13 cellular contexts compared by ENCODE assay signal in genomic region chr14:90491868-90492560, GRCh38.
DNase-seq lines count a peak whose midpoint lies in the region; ATAC-seq and TF ChIP-seq lines count a peak whose summit lies in the region.
"Had no signal": no experiment of that assay in that cellular context is flagged by ENCODE, and none has a peak within 500 bp of the region (broad histone marks: within the 10 kb centered on the region; RNA-seq: fewer than 3 reads in every experiment).

No MANE protein-coding gene starts in this region.

- peak; percentile 6 for ATAC-seq in Right ventricle myocardium inferior
- no peak for ATAC-seq in CD8-positive, alpha-beta T cell

- H3K9me3 Mint-ChIP-seq in nephron: peaks cover 4% of the 10 kb centered on the region
- H3K9me3 Mint-ChIP-seq in activated T-helper 2 cell treated with anti-CD3 and anti-CD28 coated beads, Interferon-gamma antibody, Interleukin-2, Interleukin-4, amounts not matched to agents 10 μg/mL and 5 μg/mL and 100 μg/mL, durations not matched to agents 14 hours and 24 hours and 36 hours: no peaks in the 10 kb centered on the region
- peaks cover 4% of the 10 kb centered on the region for H3K9me3 Mint-ChIP-seq in CD8-positive, alpha-beta T cell
- H3K9me3 Mint-ChIP-seq: T-helper 2 cell treated with Interferon-gamma antibody and Interleukin-4, amounts not matched to agents 5 μg/mL and 100 μg/mL, for 36 hours had no signal

- H3K27me3 Mint-ChIP-seq in nephron (ENCODE audit: low read depth): peaks cover 15% of the 10 kb centered on the region
- H3K27me3 Mint-ChIP-seq in activated T-helper 2 cell treated with anti-CD3 and anti-CD28 coated beads, Interferon-gamma antibody, Interleukin-2, Interleukin-4, amounts not matched to agents 10 μg/mL and 5 μg/mL and 100 μg/mL, durations not matched to agents 14 hours and 24 hours and 36 hours (ENCODE audit: low read depth): no peaks in the 10 kb centered on the region
- no peaks in the 10 kb centered on the region for H3K27me3 Mint-ChIP-seq in CD8-positive, alpha-beta T cell (ENCODE audit: low read depth)

- H3K27me3 ChIP-seq in right atrium auricular region: no peaks in the 10 kb centered on the region
- no peaks in the 10 kb centered on the region for H3K27me3 ChIP-seq in CD8-positive, alpha-beta T cell (ENCODE audit: insufficient read depth, low read length)
- H3K27me3 ChIP-seq: cardiac muscle cell, tibial nerve had no signal

- peak; percentile 56 for DNase-seq in Right ventricle myocardium inferior (ENCODE audit: missing footprints)
- no peak for DNase-seq in right atrium auricular region (ENCODE audit: low spot score)
- DNase-seq in stimulated activated naive CD4-positive, alpha-beta T cell (lab: John Stamatoyannopoulos, UW): no peak
- DNase-seq in hippocampal formation (lab: John Stamatoyannopoulos, UW): no peak
- DNase-seq in activated T-helper 2 cell treated with anti-CD3 and anti-CD28 coated beads, Interferon-gamma antibody, Interleukin-2, Interleukin-4, amounts not matched to agents 10 μg/mL and 5 μg/mL and 100 μg/mL, durations not matched to agents 14 hours and 24 hours and 36 hours (ENCODE audit: low spot score): no peak
- DNase-seq in CD8-positive, alpha-beta T cell: no peak
- DNase-seq: activated naive CD4-positive, alpha-beta T cell treated with Interleukin-2 at 50 U/mL for 16 hours; MV-4-11 had no signal

- POLR2A ChIA-PET in CD8-positive, alpha-beta T cell (lab: Charles Lee): no interaction called here

- H3K4me3 Mint-ChIP-seq in nephron: peak overlapping the region in 1 of 3 experiments; percentile 49
- no peak overlapping the region for H3K4me3 Mint-ChIP-seq in activated T-helper 2 cell treated with anti-CD3 and anti-CD28 coated beads, Interferon-gamma antibody, Interleukin-2, Interleukin-4, amounts not matched to agents 10 μg/mL and 5 μg/mL and 100 μg/mL, durations not matched to agents 14 hours and 24 hours and 36 hours (ENCODE audit: low read depth)
- H3K4me3 Mint-ChIP-seq in CD8-positive, alpha-beta T cell: no peak overlapping the region
- H3K4me3 Mint-ChIP-seq: T-helper 2 cell treated with Interferon-gamma antibody and Interleukin-4, amounts not matched to agents 5 μg/mL and 100 μg/mL, for 36 hours had no signal

- intact Hi-C loops in Right ventricle myocardium inferior (cut with DNase I): no loop called here
- intact Hi-C loops in activated T-helper 2 cell treated with anti-CD3 and anti-CD28 coated beads, Interferon-gamma antibody, Interleukin-2, Interleukin-4, amounts not matched to agents 10 μg/mL and 5 μg/mL and 100 μg/mL, durations not matched to agents 14 hours and 24 hours and 36 hours (cut with micrococcal nuclease): no loop called here
- intact Hi-C loops in CD8-positive, alpha-beta T cell (cut with DNase I, micrococcal nuclease): no loop called here

- no peaks in the 10 kb centered on the region for H3K36me3 Mint-ChIP-seq in nephron (ENCODE audit: low read depth)
- H3K36me3 Mint-ChIP-seq in activated T-helper 2 cell treated with anti-CD3 and anti-CD28 coated beads, Interferon-gamma antibody, Interleukin-2, Interleukin-4, amounts not matched to agents 10 μg/mL and 5 μg/mL and 100 μg/mL, durations not matched to agents 14 hours and 24 hours and 36 hours (ENCODE audit: low read depth): no peaks in the 10 kb centered on the region
- H3K36me3 Mint-ChIP-seq in CD8-positive, alpha-beta T cell: no peaks in the 10 kb centered on the region

- peak overlapping the region; percentile 38 to 92 (median 80) for H3K27ac Mint-ChIP-seq in nephron
- no peak overlapping the region for H3K27ac Mint-ChIP-seq in activated T-helper 2 cell treated with anti-CD3 and anti-CD28 coated beads, Interferon-gamma antibody, Interleukin-2, Interleukin-4, amounts not matched to agents 10 μg/mL and 5 μg/mL and 100 μg/mL, durations not matched to agents 14 hours and 24 hours and 36 hours
- H3K27ac Mint-ChIP-seq in CD8-positive, alpha-beta T cell: no peak overlapping the region
- H3K27ac Mint-ChIP-seq: T-helper 2 cell treated with Interferon-gamma antibody and Interleukin-4, amounts not matched to agents 5 μg/mL and 100 μg/mL, for 36 hours had no signal

- peaks cover 36% of the 10 kb centered on the region for H3K4me1 Mint-ChIP-seq in nephron
- H3K4me1 Mint-ChIP-seq in activated T-helper 2 cell treated with anti-CD3 and anti-CD28 coated beads, Interferon-gamma antibody, Interleukin-2, Interleukin-4, amounts not matched to agents 10 μg/mL and 5 μg/mL and 100 μg/mL, durations not matched to agents 14 hours and 24 hours and 36 hours (ENCODE audit: low read depth): no peaks in the 10 kb centered on the region
- H3K4me1 Mint-ChIP-seq in CD8-positive, alpha-beta T cell (ENCODE audit: low read depth): no peaks in the 10 kb centered on the region

- H3K4me3 ChIP-seq in right atrium auricular region: no peak overlapping the region
- no peak overlapping the region for H3K4me3 ChIP-seq in CD8-positive, alpha-beta T cell (ENCODE audit: low read depth, low read length)
- H3K4me3 ChIP-seq: cardiac muscle cell, tibial nerve had no signal

- H3K36me3 ChIP-seq in right atrium auricular region: no peaks in the 10 kb centered on the region
- H3K36me3 ChIP-seq in CD8-positive, alpha-beta T cell (ENCODE audit: insufficient read depth, low read length): no peaks in the 10 kb centered on the region
- H3K36me3 ChIP-seq: cardiac muscle cell, tibial nerve had no signal

- TF ChIP-seq CTCF in right atrium auricular region (IDR thresholded peaks at IDR 0.05): no peak
- TF ChIP-seq CTCF in nephron (IDR thresholded peaks at IDR 0.05; ENCODE audit: unreplicated experiment in 3 of 3): no peak
- no peak for TF ChIP-seq CTCF in CD8-positive, alpha-beta T cell (IDR thresholded peaks at IDR 0.05)

- CTCF ChIA-PET in CD8-positive, alpha-beta T cell (lab: Charles Lee): no interaction called here

- no peaks in the 10 kb centered on the region for H3K9me3 ChIP-seq in right atrium auricular region
- no peaks in the 10 kb centered on the region for H3K9me3 ChIP-seq in CD8-positive, alpha-beta T cell (ENCODE audit: low read length)
- H3K9me3 ChIP-seq: tibial nerve had no signal

- H3K4me1 ChIP-seq in right atrium auricular region: peaks cover 0 to 27% of the 10 kb centered on the region in 2 donors
- H3K4me1 ChIP-seq in CD8-positive, alpha-beta T cell (ENCODE audit: insufficient read depth, low read length): no peaks in the 10 kb centered on the region

- H3K27ac ChIP-seq in right atrium auricular region (no peak overlapping the region), cingulate gyrus (ENCODE audit: low read depth, low read length) (peak overlapping the region; percentile 89)
- H3K27ac ChIP-seq in CD8-positive, alpha-beta T cell (ENCODE audit: low read depth, low read length): no peak overlapping the region
- H3K27ac ChIP-seq: cardiac muscle cell had no signal

Comparison
In these comparisons a context has a peak if more than half of its experiments do, and no peak if none do; other contexts are left out.
1. H3K27ac Mint-ChIP-seq: peak in nephron (3 of 3); none in activated T-helper 2 cell treated with anti-CD3 and anti-CD28 coated beads, Interferon-gamma antibody, Interleukin-2, Interleukin-4, amounts not matched to agents 10 μg/mL and 5 μg/mL and 100 μg/mL, durations not matched to agents 14 hours and 24 hours and 36 hours (single experiment) and CD8-positive, alpha-beta T cell (single experiment).